ENCODE assay signal across 4 cellular contexts in the genomic region with DNA sequence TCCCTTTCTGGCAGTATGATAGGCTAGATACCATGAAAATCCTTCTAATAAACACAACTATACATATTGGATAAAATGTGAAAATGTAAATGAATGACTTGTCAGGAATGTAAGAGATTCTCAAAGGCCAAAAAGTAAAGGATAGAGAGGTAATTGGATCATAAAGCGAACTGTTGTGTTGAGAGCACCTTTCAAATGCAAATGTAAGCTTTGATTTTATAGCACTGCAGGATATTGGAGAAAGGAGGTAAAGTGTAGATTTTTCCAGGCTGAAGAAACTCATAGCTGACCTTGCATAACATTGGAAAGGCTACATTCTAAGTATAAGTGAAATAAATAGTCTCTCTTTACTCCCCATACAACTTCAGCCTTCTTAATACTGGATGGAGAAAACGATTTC. TPM values are rescaled to one million over a fixed set of nuclear protein-coding genes. Genes with fewer than 3 reads are reported as not detected.
"Had no signal": no experiment of that assay in that cellular context is flagged by ENCODE, and none has a peak within 500 bp of the region (broad histone marks: within the 10 kb centered on the region; RNA-seq: fewer than 3 reads in every experiment).

No MANE protein-coding gene starts in this region.

- DNase-seq: GDM1, GF-D8 had no signal

- ATAC-seq: GM12878 had no signal

RNA-seq across cellular contexts. Expression of a gene that starts 54.0 kb away (rescaled TPM):
- total RNA-seq: G401 had no signal
